Comparison of ENCODE assay signal across 1 cellular context in genomic region chr21:34594566-34595234, GRCh38.
TF ChIP-seq lines count a peak whose summit lies in the region.

No MANE protein-coding gene starts in this region.

TF ChIP-seq in H1, 55 proteins besides CTCF, POLR2A, EP300 and RAD21:
- 0 out of 2 replicates have a peak, but pooled peaks have one; percentile 15 for TF ChIP-seq KDM1A (IDR thresholded peaks at IDR 0.05; ENCODE audit: borderline replicate concordance, low read length)
- TF ChIP-seq MAFK (IDR thresholded peaks at IDR 0.05; ENCODE audit: low read depth, low read length) = no peak
